Comparison of ENCODE assay signal across 8 cellular contexts in genomic region chr6:83193747-83194582, GRCh38. TPM values are rescaled to one million over a fixed set of nuclear protein-coding genes. Genes with fewer than 3 reads are reported as not detected.
DNase-seq lines count a peak whose midpoint lies in the region; ATAC-seq and TF ChIP-seq lines count a peak whose summit lies in the region.

No MANE protein-coding gene starts in this region.

- in situ Hi-C loops in astrocyte of the cerebellum (cut with HindIII; ENCODE audit: low sequenced_read_pairs): no loop called here

- 4% methylated on average over 29 of the region's 44 CpGs for WGBS in prostate gland

- TF ChIP-seq CTCF in C4-2B (conservative IDR thresholded peaks at IDR 0.05) (no peak), astrocyte of the cerebellum (IDR thresholded peaks at IDR 0.05; ENCODE audit: low read depth, low read length, missing control alignments) (no peak), prostate gland (IDR thresholded peaks at IDR 0.05) (no peak)

- H3K4me3 ChIP-seq in astrocyte of the cerebellum (ENCODE audit: low read depth, low read length): peak overlapping the region; percentile 90
- H3K4me3 ChIP-seq in prostate gland: peak overlapping the region; percentile 93 to 95

- H3K4me1 ChIP-seq in prostate gland (replicated peaks): peaks cover 3% of the 10 kb centered on the region

- no peaks in the 10 kb centered on the region for H3K9me3 ChIP-seq in prostate gland

- H3K27me3 ChIP-seq in prostate gland (replicated peaks; ENCODE audit: insufficient read depth): no peaks in the 10 kb centered on the region

- intact Hi-C loops in prostate gland (cut with DNase I): loop anchor here (5.0 kb wide), 1 partner anchor 127 kb away; the partner anchor contains the start of genes DOP1A and UBE3D

- H3K27ac ChIP-seq in C4-2B (peak overlapping the region; percentile 94), prostate gland (peak overlapping the region; percentile 86 to 88)

- H3K36me3 ChIP-seq in prostate gland: no peaks in the 10 kb centered on the region

- DNase-seq in GM19238 (ENCODE audit: insufficient read length, low spot score): peak; percentile 10
- peak; percentile 28 to 68 for DNase-seq in SHP77 (lab: John Stamatoyannopoulos, UW)
- DNase-seq in astrocyte of the cerebellum (ENCODE audit: low read depth): no peak
- peak in 45 of 51 donors; percentile 4 to 67 (median 37) for DNase-seq in hypothalamus (lab: John Stamatoyannopoulos, UW)
- peak; percentile 13 for DNase-seq in prostate gland (ENCODE audit: low spot score)
- no peak for DNase-seq in NCI-H2029 treated with DMSO at 0.1 percent for 48 hours (lab: John Stamatoyannopoulos, UW)

- ATAC-seq in HG03432 (IDR thresholded peaks at IDR 0.05; ENCODE audit: unreplicated experiment): peak; percentile 30

- no peak for TF ChIP-seq POLR2A in prostate gland (IDR thresholded peaks at IDR 0.05)

RNA-seq across cellular contexts. Expression of gene RWDD2A, which starts 0.8 kb away (rescaled TPM):
- 10 to 100 TPM in 1 of 2 donors, 1 to 10 TPM in 1; 9.5 to 23.7 TPM for total RNA-seq in prostate gland

RNA-seq across cellular contexts. Expression of gene PGM3, which starts 0.9 kb away (rescaled TPM):
- total RNA-seq in prostate gland: 10 to 100 TPM; 31.6 to 74.8 TPM

Comparison
In these comparisons a context has a peak if more than half of its experiments do, and no peak if none do; other contexts are left out.
1. DNase-seq: peak in GM19238 (single experiment), SHP77 (2 of 2), hypothalamus (45 of 51) and prostate gland (single experiment); none in astrocyte of the cerebellum (single experiment) and NCI-H2029 treated with DMSO at 0.1 percent for 48 hours (single experiment).